39 cellular contexts compared by ENCODE assay signal in the genomic region with DNA sequence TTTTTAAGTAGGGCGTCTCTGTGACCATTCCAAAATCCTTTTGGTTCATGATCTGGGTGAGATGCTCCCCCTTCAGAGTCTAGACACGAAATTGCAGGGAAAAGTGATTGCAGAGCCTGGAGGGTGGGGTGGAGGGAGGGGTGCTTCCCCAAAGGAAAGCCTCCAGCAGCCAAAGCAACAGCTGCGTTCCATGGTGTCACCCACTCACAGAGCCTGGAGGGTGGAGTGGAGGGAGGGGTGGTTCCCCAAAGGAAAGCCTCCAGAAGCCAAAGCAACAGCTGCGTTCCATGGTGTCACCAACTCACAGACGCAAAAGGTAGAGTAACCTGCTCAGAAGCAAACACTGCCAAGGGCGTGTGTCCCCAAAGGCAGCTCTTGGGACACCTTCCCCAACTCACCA. TPM values are rescaled to one million over a fixed set of nuclear protein-coding genes. Genes with fewer than 3 reads are reported as not detected.
"Had no signal": no experiment of that assay in that cellular context is flagged by ENCODE, and none has a peak within 500 bp of the region (broad histone marks: within the 10 kb centered on the region; RNA-seq: fewer than 3 reads in every experiment).

No MANE protein-coding gene starts in this region.

- H3K36me3 ChIP-seq: brain microvascular endothelial cell, Peyer's patch, WERI-Rb-1 had no signal

- H3K4me3 ChIP-seq: Peyer's patch had no signal

- ATAC-seq: activated CD8-positive, alpha-beta memory T cell treated with anti-CD3 and anti-CD28 coated beads, Interleukin-2, amount 10 ng/mL, durations not matched to agents 7 days and 5 days; activated naive CD8-positive, alpha-beta T cell treated with anti-CD3 and anti-CD28 coated beads, Interleukin-2, amount 50 U/mL, for 24 hours; PC-3; Right ventricle myocardium inferior had no signal

- H3K9me3 ChIP-seq: Peyer's patch had no signal

- DNase-seq: activated CD4-positive, alpha-beta memory T cell treated with anti-CD3 and anti-CD28 coated beads, Interleukin-2, amount 10 ng/mL, durations not matched to agents 7 days and 5 days; activated CD4-positive, alpha-beta T cell treated with anti-CD3 and anti-CD28 coated beads for 1 hour; activated CD4-positive, alpha-beta T cell treated with anti-CD3 and anti-CD28 coated beads for 48 hours; activated CD4-positive, CD25-positive, alpha-beta regulatory T cell; activated CD8-positive, alpha-beta memory T cell treated with anti-CD3 and anti-CD28 coated beads for 24 hours; activated CD8-positive, alpha-beta memory T cell treated with anti-CD3 and anti-CD28 coated beads, Interleukin-2, amount 10 ng/mL, durations not matched to agents 7 days and 5 days; activated CD8-positive, alpha-beta memory T cell treated with anti-CD3 and anti-CD28 coated beads, Interleukin-2, amount 50 U/mL, for 48 hours; activated effector memory CD4-positive, alpha-beta T cell treated with Interleukin-2 at 50 U/mL for 16 hours; activated naive CD4-positive, alpha-beta T cell treated with anti-CD3 and anti-CD28 coated beads, Interleukin-2, amount 10 ng/mL, durations not matched to agents 7 days and 5 days; activated naive CD8-positive, alpha-beta T cell treated with anti-CD3 and anti-CD28 coated beads, Interleukin-2, amount 50 U/mL, for 24 hours; activated T-cell treated with anti-CD3 and anti-CD28 coated beads, Interleukin-2, amount 50 U/mL, for 48 hours; aorta; brain microvascular endothelial cell; central memory CD4-positive, alpha-beta T cell; Karpas-422; KBM-7; NCI-H1048; NCI-H1105 treated with DMSO at 0.1 percent for 48 hours; NCI-H1436; NCI-H1694; NCI-H1930; NCI-H2081 treated with DMSO at 0.1 percent for 48 hours; NCI-H345; NCI-H526 treated with DMSO at 0.1 percent for 48 hours; NCI-H82; NK-92 treated with Interleukin-12 subunit alpha and Interleukin-12 subunit beta, amount 100 ng/mL, for 24 hours; PC-3; Peyer's patch; SIG-M5; SW 1271; T-helper 1 cell; T-helper 2 cell; T-helper 9 cell; WERI-Rb-1 had no signal

- H3K27me3 ChIP-seq: Peyer's patch had no signal

- H3K27ac ChIP-seq: brain microvascular endothelial cell, Peyer's patch, RWPE1, WERI-Rb-1 had no signal

RNA-seq across cellular contexts. Expression of a gene that starts 22.6 kb away (rescaled TPM):
- total RNA-seq: activated CD4-positive, alpha-beta memory T cell treated with anti-CD3 and anti-CD28 coated beads, Interleukin-2, amount 10 ng/mL, durations not matched to agents 7 days and 5 days; activated CD8-positive, alpha-beta memory T cell treated with anti-CD3 and anti-CD28 coated beads, Interleukin-2, amount 10 ng/mL, durations not matched to agents 7 days and 5 days; aorta; cerebellum; MCF 10A; NCI-H460; PC-3; Right ventricle myocardium inferior had no signal

RNA-seq across cellular contexts. Expression of a gene that starts 46.4 kb away (rescaled TPM):
- total RNA-seq: activated CD4-positive, alpha-beta memory T cell treated with anti-CD3 and anti-CD28 coated beads, Interleukin-2, amount 10 ng/mL, durations not matched to agents 7 days and 5 days; activated CD8-positive, alpha-beta memory T cell treated with anti-CD3 and anti-CD28 coated beads, Interleukin-2, amount 10 ng/mL, durations not matched to agents 7 days and 5 days; MCF 10A; NCI-H460; PC-3; Right ventricle myocardium inferior had no signal

RNA-seq across cellular contexts. Expression of a gene that starts 47.1 kb away (rescaled TPM):
- total RNA-seq: aorta, cerebellum, Right ventricle myocardium inferior had no signal
